ENCODE assay signal across 23 cellular contexts in genomic region chr9:591292-591691, GRCh38.
A peak's percentile ranks its signal among the peaks of the same experiment; 100 is the strongest.
DNase-seq lines count a peak whose midpoint lies in the region; ATAC-seq and TF ChIP-seq lines count a peak whose summit lies in the region.
"Had no signal": no experiment of that assay in that cellular context is flagged by ENCODE, and none has a peak within 500 bp of the region (broad histone marks: within the 10 kb centered on the region; RNA-seq: fewer than 3 reads in every experiment).

No MANE protein-coding gene starts in this region.

- DNase-seq in Panc1 (ENCODE audit: low read depth, low spot score), result no peak
- peak; percentile 15 for DNase-seq in fibroblast of the aortic adventitia (ENCODE audit: low read depth)
- DNase-seq in mucosa of descending colon, result peak; percentile 56 to 81 (median 69)
- no peak for DNase-seq in DMS53 (lab: John Stamatoyannopoulos, UW)
- DNase-seq in MV-4-11 (lab: John Stamatoyannopoulos, UW), result no peak
- DNase-seq: ACHN; activated CD8-positive, alpha-beta T cell treated with anti-CD3 and anti-CD28 coated beads for 36 hours; activated effector memory CD4-positive, alpha-beta T cell treated with Interleukin-2 at 50 U/mL for 16 hours; aorta; Karpas-422; kidney; natural killer cell; NCI-H187; NCI-H748 treated with DMSO at 0.1 percent for 48 hours; SIG-M5; stimulated activated naive CD4-positive, alpha-beta T cell treated with Interleukin-2 at 50 U/mL for 16 hours; T1000 had no signal

- H3K4me1 ChIP-seq in Panc1 (ENCODE audit: control insufficient read depth, insufficient read depth, low read length), result peaks cover 8% of the 10 kb centered on the region
- H3K4me1 ChIP-seq in mucosa of descending colon (ENCODE audit: low read depth), result peaks cover 21% of the 10 kb centered on the region

- H3K27me3 ChIP-seq in Panc1 (ENCODE audit: control insufficient read depth, insufficient read depth, low read length), result no peaks in the 10 kb centered on the region
- H3K27me3 ChIP-seq: gastroesophageal sphincter had no signal

- BruUV-seq in Panc1 (replicated peaks; lab: Mats Ljungman, UMichigan), result no TSS peak

- POLR2A ChIA-PET in Panc1 (lab: Charles Lee), result no interaction called here

- H3K27ac ChIP-seq in 22Rv1 (0 out of 2 replicates have a peak overlapping the region, but pooled peaks have one; percentile 29), Panc1 (ENCODE audit: low read length) (no peak overlapping the region)
- H3K27ac ChIP-seq: gastroesophageal sphincter had no signal

- TF ChIP-seq CTCF in 22Rv1 (IDR thresholded peaks at IDR 0.05) (no peak), Panc1 (IDR thresholded peaks at IDR 0.05) (no peak), fibroblast of the aortic adventitia (IDR thresholded peaks at IDR 0.05; ENCODE audit: insufficient read depth, low read length) (no peak), mucosa of descending colon (IDR thresholded peaks at IDR 0.05) (no peak)

- ATAC-seq in Panc1, result peak; percentile 73
- peak; percentile 97 for ATAC-seq in mucosa of descending colon
- ATAC-seq in HG03565 (IDR thresholded peaks at IDR 0.05; ENCODE audit: unreplicated experiment), result no peak
- ATAC-seq in HG03432 (IDR thresholded peaks at IDR 0.05; ENCODE audit: unreplicated experiment), result no peak
- ATAC-seq: activated CD8-positive, alpha-beta T cell treated with anti-CD3 and anti-CD28 coated beads for 36 hours; gastroesophageal sphincter; HCT116; natural killer cell; sciatic nerve had no signal

- in situ Hi-C loops in Panc1 (cut with HindIII; ENCODE audit: low pct_unique_long_range_greater_than_20kb, low sequenced_read_pairs), result no loop called here

- intact Hi-C loops in Panc1 (cut with micrococcal nuclease; ENCODE audit: unreplicated experiment) (no loop called here), mucosa of descending colon (cut with DNase I, micrococcal nuclease) (no loop called here)

- H3K4me3 ChIP-seq in Panc1 (ENCODE audit: low read depth in 2 of 2, low read length in 2 of 2) (no peak overlapping the region), fibroblast of the aortic adventitia (ENCODE audit: low read depth, low read length) (no peak overlapping the region), mucosa of descending colon (no peak overlapping the region)
- H3K4me3 ChIP-seq: gastroesophageal sphincter had no signal

- CTCF ChIA-PET in Panc1 (lab: Charles Lee), result no interaction called here

- H3K9me3 ChIP-seq in Panc1 (ENCODE audit: control insufficient read depth, insufficient read depth, low read depth, low read length) (no peaks in the 10 kb centered on the region), mucosa of descending colon (peaks cover 2% of the 10 kb centered on the region)
- H3K9me3 ChIP-seq: gastroesophageal sphincter had no signal

- H3K36me3 ChIP-seq in Panc1 (ENCODE audit: control insufficient read depth, insufficient read depth, low read length), result no peaks in the 10 kb centered on the region
- no peaks in the 10 kb centered on the region for H3K36me3 ChIP-seq in mucosa of descending colon (ENCODE audit: low read depth)
- H3K36me3 ChIP-seq: gastroesophageal sphincter had no signal

Comparison
In these comparisons a context has a peak if more than half of its experiments do, and no peak if none do; other contexts are left out.
1. ATAC-seq: peak in Panc1 (single experiment) and mucosa of descending colon (single experiment); none in HG03565 (single experiment) and HG03432 (single experiment).
2. DNase-seq: peak in fibroblast of the aortic adventitia (single experiment) and mucosa of descending colon (3 of 3); none in Panc1 (single experiment), DMS53 (single experiment) and MV-4-11 (single experiment).